8 cellular contexts compared by ENCODE assay signal in genomic region chr3:124928333-124929202, GRCh38. TPM values are rescaled to one million over a fixed set of nuclear protein-coding genes. Genes with fewer than 3 reads are reported as not detected.
DNase-seq lines count a peak whose midpoint lies in the region; ATAC-seq and TF ChIP-seq lines count a peak whose summit lies in the region.

No MANE protein-coding gene starts in this region.

- no peak overlapping the region for H3K4me3 ChIP-seq in psoas muscle

- no peak overlapping the region for H3K4me3 Mint-ChIP-seq in activated T-helper 2 cell treated with anti-CD3 and anti-CD28 coated beads, Interferon-gamma antibody, Interleukin-2, Interleukin-4, amounts not matched to agents 10 μg/mL and 5 μg/mL and 100 μg/mL, durations not matched to agents 14 hours and 24 hours and 36 hours (ENCODE audit: low read depth)

- peaks cover 4% of the 10 kb centered on the region for H3K4me1 Mint-ChIP-seq in activated T-helper 2 cell treated with anti-CD3 and anti-CD28 coated beads, Interferon-gamma antibody, Interleukin-2, Interleukin-4, amounts not matched to agents 10 μg/mL and 5 μg/mL and 100 μg/mL, durations not matched to agents 14 hours and 24 hours and 36 hours (ENCODE audit: low read depth)

- H3K36me3 Mint-ChIP-seq in activated T-helper 2 cell treated with anti-CD3 and anti-CD28 coated beads, Interferon-gamma antibody, Interleukin-2, Interleukin-4, amounts not matched to agents 10 μg/mL and 5 μg/mL and 100 μg/mL, durations not matched to agents 14 hours and 24 hours and 36 hours (ENCODE audit: low read depth) = no peaks in the 10 kb centered on the region

- TF ChIP-seq CTCF in psoas muscle (IDR thresholded peaks at IDR 0.05) = peak; percentile 61

- no peaks in the 10 kb centered on the region for H3K27me3 ChIP-seq in psoas muscle (ENCODE audit: insufficient read depth in 3 of 3, low read length in 2 of 3)

- H3K27me3 Mint-ChIP-seq in activated T-helper 2 cell treated with anti-CD3 and anti-CD28 coated beads, Interferon-gamma antibody, Interleukin-2, Interleukin-4, amounts not matched to agents 10 μg/mL and 5 μg/mL and 100 μg/mL, durations not matched to agents 14 hours and 24 hours and 36 hours (ENCODE audit: low read depth) = peaks cover 58% of the 10 kb centered on the region

- DNase-seq in D341Med (ENCODE audit: low spot score) = peak; percentile 44
- peak; percentile 59 for DNase-seq in KBM-7
- peak; percentile 76 for DNase-seq in RPMI8226
- peak; percentile 35 for DNase-seq in activated T-helper 2 cell treated with anti-CD3 and anti-CD28 coated beads, Interferon-gamma antibody, Interleukin-2, Interleukin-4, amounts not matched to agents 10 μg/mL and 5 μg/mL and 100 μg/mL, durations not matched to agents 14 hours and 24 hours and 36 hours (ENCODE audit: low spot score)
- peak; percentile 35 for DNase-seq in globus pallidus (ENCODE audit: low spot score)
- DNase-seq in psoas muscle = peak; percentile 46 to 55

- in situ Hi-C loops in KBM-7 (cut with MboI; ENCODE audit: low pct_unique_long_range_greater_than_20kb, low sequenced_read_pairs) = no loop called here

- intact Hi-C loops in activated T-helper 2 cell treated with anti-CD3 and anti-CD28 coated beads, Interferon-gamma antibody, Interleukin-2, Interleukin-4, amounts not matched to agents 10 μg/mL and 5 μg/mL and 100 μg/mL, durations not matched to agents 14 hours and 24 hours and 36 hours (cut with micrococcal nuclease) = loop anchor here (1.0 kb wide), 2 partner anchors 274 to 509 kb away; no protein-coding TSS in a partner anchor
- intact Hi-C loops in psoas muscle (cut with DNase I) = loop anchor here in 1 of 2 donors (5.0 kb wide), 2 partner anchors 239 to 509 kb away; no protein-coding TSS in a partner anchor

- H3K27ac Mint-ChIP-seq in activated T-helper 2 cell treated with anti-CD3 and anti-CD28 coated beads, Interferon-gamma antibody, Interleukin-2, Interleukin-4, amounts not matched to agents 10 μg/mL and 5 μg/mL and 100 μg/mL, durations not matched to agents 14 hours and 24 hours and 36 hours = no peak overlapping the region

- H3K36me3 ChIP-seq in psoas muscle (ENCODE audit: insufficient read depth in 1 of 2, low read depth in 1 of 2) = no peaks in the 10 kb centered on the region

- ATAC-seq in psoas muscle (peak in 2 of 4 donors; percentile 56 to 62), HG02642 (IDR thresholded peaks at IDR 0.05; ENCODE audit: poor library complexity, unreplicated experiment) (no peak), HG02981 (IDR thresholded peaks at IDR 0.05; ENCODE audit: unreplicated experiment) (no peak)

- no peaks in the 10 kb centered on the region for H3K9me3 Mint-ChIP-seq in activated T-helper 2 cell treated with anti-CD3 and anti-CD28 coated beads, Interferon-gamma antibody, Interleukin-2, Interleukin-4, amounts not matched to agents 10 μg/mL and 5 μg/mL and 100 μg/mL, durations not matched to agents 14 hours and 24 hours and 36 hours

- no peaks in the 10 kb centered on the region for H3K9me3 ChIP-seq in psoas muscle

- no peak overlapping the region for H3K27ac ChIP-seq in psoas muscle

- 36 to 50% (median 39%) methylated on average over 4 of the region's 4 CpGs for WGBS in psoas muscle, 3 donors

- peaks cover 7% of the 10 kb centered on the region for H3K4me1 ChIP-seq in psoas muscle

RNA-seq across cellular contexts. Expression of gene MUC13, which starts 6.0 kb away (rescaled TPM):
- not detected in 2 replicates for total RNA-seq in activated T-helper 2 cell treated with anti-CD3 and anti-CD28 coated beads, Interferon-gamma antibody, Interleukin-2, Interleukin-4, amounts not matched to agents 10 μg/mL and 5 μg/mL and 100 μg/mL, durations not matched to agents 14 hours and 24 hours and 36 hours
- total RNA-seq in psoas muscle = under 1 TPM in 1 of 4 donors, not detected in 3; 0.13 TPM
- under 1 TPM in 2 of 3 donors, not detected in 1; 0.12 to 0.16 TPM for polyA plus RNA-seq in psoas muscle

RNA-seq across cellular contexts. Expression of gene ITGB5, which starts 41.4 kb away (rescaled TPM):
- 3.3 and 4.3 TPM in 2 replicates for total RNA-seq in activated T-helper 2 cell treated with anti-CD3 and anti-CD28 coated beads, Interferon-gamma antibody, Interleukin-2, Interleukin-4, amounts not matched to agents 10 μg/mL and 5 μg/mL and 100 μg/mL, durations not matched to agents 14 hours and 24 hours and 36 hours
- 10 to 100 TPM; 37.5 to 61.5 (median 54.8) TPM for total RNA-seq in psoas muscle
- 10 to 100 TPM; 19.3 to 28.2 (median 19.8) TPM for polyA plus RNA-seq in psoas muscle
